In genomic region chr20:16243470-16243869, GRCh38 we compare ENCODE assay signal across 20 cellular contexts.
DNase-seq lines count a peak whose midpoint lies in the region; ATAC-seq, FAIRE-seq and TF ChIP-seq lines count a peak whose summit lies in the region.
"Had no signal": no experiment of that assay in that cellular context is flagged by ENCODE, and none has a peak within 500 bp of the region (broad histone marks: within the 10 kb centered on the region; RNA-seq: fewer than 3 reads in every experiment).

No MANE protein-coding gene starts in this region.

- ATAC-seq in GM18909 (IDR thresholded peaks at IDR 0.05; ENCODE audit: poor library complexity, unreplicated experiment): no peak
- ATAC-seq: activated CD4-positive, CD25-positive, alpha-beta regulatory T cell treated with anti-CD3 and anti-CD28 coated beads, Interleukin-2, amount 50 U/mL, for 24 hours; activated T-helper 17 cell treated with anti-CD3 and anti-CD28 coated beads, Interleukin-2, amount 50 U/mL, for 72 hours; pancreas had no signal

- 95% methylated on average over 4 of the region's 4 CpGs; no CpG with 5 or more reads in 1 of the 2 experiments for WGBS in H1 (ENCODE audit: extremely low coverage in 1 of 2, insufficient coverage in 1 of 2, insufficient read length in 1 of 2, insufficient replicate concordance in 2 of 2, low coverage in 1 of 2, low lambda C conversion rate in 2 of 2, missing lambda C conversion rate in 1 of 2), 2 experiments

- H4K91ac ChIP-seq in H1 (replicated peaks; ENCODE audit: insufficient read length, low read length): no peak overlapping the region

- peaks cover 0 to 3% of the 10 kb centered on the region in 2 experiments; a peak in 1 of 4 replicates for H3K9me3 ChIP-seq in H1 (ENCODE audit: insufficient read depth in 2 of 2, low read depth in 1 of 2, low read length in 1 of 2)
- H3K9me3 ChIP-seq: pancreas, vagina had no signal

- H2BK20ac ChIP-seq in H1 (ENCODE audit: low read length): no peak overlapping the region

- CTCF ChIA-PET in H1 (lab: Charles Lee; ENCODE audit: partially characterized antibody): interaction anchor here (0.7 kb wide), 1 partner anchor 269 kb away, joined by 3 read pairs; no protein-coding TSS in a partner anchor
- CTCF ChIA-PET in activated CD4-positive, alpha-beta memory T cell treated with anti-CD3 and anti-CD28 coated beads for 36 hours (lab: Charles Lee): no interaction called here

- H3K4me1 Mint-ChIP-seq in activated CD4-positive, alpha-beta memory T cell treated with anti-CD3 and anti-CD28 coated beads for 36 hours (ENCODE audit: low read depth): no peaks in the 10 kb centered on the region
- H3K4me1 Mint-ChIP-seq: activated naive CD8-positive, alpha-beta T cell treated with anti-CD3 and anti-CD28 coated beads, Interleukin-2, amount 10 ng/mL, durations not matched to agents 7 days and 5 days; activated T-helper 17 cell treated with anti-CD3 and anti-CD28 coated beads, Interleukin-2, amount 50 U/mL, for 72 hours had no signal

- no peak overlapping the region for H3K4me3 Mint-ChIP-seq in activated CD4-positive, alpha-beta memory T cell treated with anti-CD3 and anti-CD28 coated beads for 36 hours
- H3K4me3 Mint-ChIP-seq: activated naive CD8-positive, alpha-beta T cell treated with anti-CD3 and anti-CD28 coated beads, Interleukin-2, amount 10 ng/mL, durations not matched to agents 7 days and 5 days; activated T-helper 17 cell treated with anti-CD3 and anti-CD28 coated beads, Interleukin-2, amount 50 U/mL, for 72 hours had no signal

- H3K36me3 ChIP-seq in H1 (ENCODE audit: control insufficient read depth in 2 of 4, insufficient read depth in 4 of 4, low read length in 3 of 4): no peaks in the 10 kb centered on the region; a peak in 1 of 8 replicates
- H3K36me3 ChIP-seq: breast epithelium, esophagus muscularis mucosa, pancreas, vagina had no signal

- TF ChIP-seq POLR2A in H1 (IDR thresholded peaks at IDR 0.05; ENCODE audit: control extremely low read depth in 1 of 2, low read depth in 2 of 2, low read length in 2 of 2): no peak

- H3K4me1 ChIP-seq in H1 (replicated peaks in 1 of 4; ENCODE audit: control insufficient read depth in 3 of 4, insufficient read depth in 4 of 4, low read length in 3 of 4): no peaks in the 10 kb centered on the region
- H3K4me1 ChIP-seq: breast epithelium, esophagus muscularis mucosa, pancreas, vagina had no signal

- no peaks in the 10 kb centered on the region for H3K79me1 ChIP-seq in H1 (ENCODE audit: low read depth, low read length)

- no peak overlapping the region for H4K5ac ChIP-seq in H1 (ENCODE audit: insufficient read length, low read depth, low read length)

- H2BK15ac ChIP-seq in H1 (ENCODE audit: low read length): no peak overlapping the region

- TF ChIP-seq CTCF in GM12865 (IDR thresholded peaks at IDR 0.05; ENCODE audit: insufficient read depth, low read depth, low read length, missing control alignments): peak; percentile 31
- no peak for TF ChIP-seq CTCF in H1 (IDR thresholded peaks at IDR 0.05; ENCODE audit: control extremely low read depth in 1 of 3, insufficient read depth in 1 of 3, low read depth in 1 of 3, low read length in 3 of 3)

- no peak for FAIRE-seq in H1 (lab: Jason Lieb, UNC)
- FAIRE-seq: pancreas had no signal

- no peaks in the 10 kb centered on the region for H3K27me3 ChIP-seq in H1 (replicated peaks in 1 of 4; ENCODE audit: control insufficient read depth in 3 of 4, extremely low read depth in 1 of 4, insufficient read depth in 3 of 4, low read length in 3 of 4)
- H3K27me3 ChIP-seq: BLaER1 treated with 17β-estradiol and CSF1 and Interleukin-3, amounts not matched to agents 10 nM and 100 nM; breast epithelium; esophagus muscularis mucosa; pancreas; vagina had no signal

- peak; percentile 16 to 23; a peak in 2 of 4 replicates for TF ChIP-seq RAD21 in H1 (IDR thresholded peaks at IDR 0.05 in 1 of 2, conservative IDR thresholded peaks at IDR 0.05 in 1 of 2; ENCODE audit: low read depth in 2 of 2, low read length in 2 of 2)

- intact Hi-C loops in activated CD4-positive, alpha-beta memory T cell treated with anti-CD3 and anti-CD28 coated beads for 36 hours (cut with micrococcal nuclease): no loop called here

- no peak overlapping the region for H3K23ac ChIP-seq in H1 (ENCODE audit: insufficient read length)

- no peak overlapping the region for H2AK5ac ChIP-seq in H1 (ENCODE audit: low read depth, low read length)

- POLR2A ChIA-PET in H1 (lab: Charles Lee; ENCODE audit: partially characterized antibody): no interaction called here
- POLR2A ChIA-PET in activated CD4-positive, alpha-beta memory T cell treated with anti-CD3 and anti-CD28 coated beads for 36 hours (lab: Charles Lee): no interaction called here

- H3K36me3 Mint-ChIP-seq in activated CD4-positive, alpha-beta memory T cell treated with anti-CD3 and anti-CD28 coated beads for 36 hours: no peaks in the 10 kb centered on the region
- H3K36me3 Mint-ChIP-seq: activated naive CD8-positive, alpha-beta T cell treated with anti-CD3 and anti-CD28 coated beads, Interleukin-2, amount 10 ng/mL, durations not matched to agents 7 days and 5 days had no signal

- H3K79me2 ChIP-seq in H1 (ENCODE audit: control insufficient read depth in 1 of 2, insufficient read depth in 2 of 2, low read length in 2 of 2): no peaks in the 10 kb centered on the region

- H3K4me3 ChIP-seq in GM12865 (ENCODE audit: low read depth, low read length) (no peak overlapping the region), H1 (ENCODE audit: extremely low read depth in 1 of 4, insufficient read depth in 2 of 4, low read depth in 3 of 4, low read length in 4 of 4) (no peak overlapping the region)
- H3K4me3 ChIP-seq: BLaER1 treated with 17β-estradiol and CSF1 and Interleukin-3, amounts not matched to agents 10 nM and 100 nM; breast epithelium; esophagus muscularis mucosa; pancreas; vagina had no signal

- no peak overlapping the region for H2BK5ac ChIP-seq in H1 (ENCODE audit: low read depth, low read length)

- no peak overlapping the region for H3K27ac ChIP-seq in H1 (ENCODE audit: low read depth, low read length)
- H3K27ac ChIP-seq: BLaER1 treated with 17β-estradiol and CSF1 and Interleukin-3, amounts not matched to agents 10 nM and 100 nM; breast epithelium; esophagus muscularis mucosa; pancreas; vagina had no signal

- H4K8ac ChIP-seq in H1 (ENCODE audit: extremely low read depth, insufficient read depth, low read length): no peak overlapping the region

- no peaks in the 10 kb centered on the region for H3K23me2 ChIP-seq in H1 (ENCODE audit: low read depth, low read length)

- peaks cover 7% of the 10 kb centered on the region for H3K27me3 Mint-ChIP-seq in activated CD4-positive, alpha-beta memory T cell treated with anti-CD3 and anti-CD28 coated beads for 36 hours
- H3K27me3 Mint-ChIP-seq: activated naive CD8-positive, alpha-beta T cell treated with anti-CD3 and anti-CD28 coated beads, Interleukin-2, amount 10 ng/mL, durations not matched to agents 7 days and 5 days; activated T-helper 17 cell treated with anti-CD3 and anti-CD28 coated beads, Interleukin-2, amount 50 U/mL, for 72 hours had no signal

- no peak overlapping the region for H3K56ac ChIP-seq in H1 (replicated peaks; ENCODE audit: insufficient read length, low read depth, low read length)

- no peak overlapping the region for H3K9ac ChIP-seq in H1 (replicated peaks in 1 of 4; ENCODE audit: extremely low read depth in 1 of 4, low read depth in 3 of 4, low read length in 3 of 4)
- H3K9ac ChIP-seq: BLaER1 treated with 17β-estradiol and CSF1 and Interleukin-3, amounts not matched to agents 10 nM and 100 nM had no signal

- no peak for TF ChIP-seq EP300 in H1 (IDR thresholded peaks at IDR 0.05; ENCODE audit: borderline replicate concordance in 1 of 2, low read depth in 2 of 2, low read length in 2 of 2)

- no peak overlapping the region for H3K18ac ChIP-seq in H1 (ENCODE audit: extremely low read depth, low read length)

- no peak overlapping the region for H2BK120ac ChIP-seq in H1 (replicated peaks; ENCODE audit: low read depth, low read length)

- no peak overlapping the region for H3K14ac ChIP-seq in H1 (ENCODE audit: insufficient read length)

- H4K20me1 ChIP-seq in H1 (replicated peaks in 1 of 2; ENCODE audit: control insufficient read depth in 1 of 2, insufficient read depth in 2 of 2, low read length in 2 of 2): no peaks in the 10 kb centered on the region
- H4K20me1 ChIP-seq: BLaER1 treated with 17β-estradiol and CSF1 and Interleukin-3, amounts not matched to agents 10 nM and 100 nM had no signal

- no peak overlapping the region for H3K27ac Mint-ChIP-seq in activated CD4-positive, alpha-beta memory T cell treated with anti-CD3 and anti-CD28 coated beads for 36 hours
- H3K27ac Mint-ChIP-seq: activated naive CD8-positive, alpha-beta T cell treated with anti-CD3 and anti-CD28 coated beads, Interleukin-2, amount 10 ng/mL, durations not matched to agents 7 days and 5 days; activated T-helper 17 cell treated with anti-CD3 and anti-CD28 coated beads, Interleukin-2, amount 50 U/mL, for 72 hours had no signal

- no peak overlapping the region for H2BK12ac ChIP-seq in H1 (ENCODE audit: low read depth, low read length)

- DNase-seq in GM12865 (ENCODE audit: low read depth) (peak; percentile 25), NCI-H2227 treated with DMSO at 0.1 percent for 48 hours (lab: John Stamatoyannopoulos, UW) (peak; percentile 37), H1 (ENCODE audit: low read depth in 1 of 2, low spot score in 2 of 2) (no peak), pons (ENCODE audit: low spot score) (peak; percentile 49), HuH-7.5 (ENCODE audit: low spot score) (no peak)
- DNase-seq in activated CD4-positive, alpha-beta memory T cell treated with anti-CD3 and anti-CD28 coated beads for 36 hours: no peak
- DNase-seq: activated naive CD8-positive, alpha-beta T cell treated with anti-CD3 and anti-CD28 coated beads, Interleukin-2, amount 10 ng/mL, durations not matched to agents 7 days and 5 days; Kasumi-1; NCI-H1105 treated with DMSO at 0.1 percent for 48 hours; NCI-H345; pancreas; stimulated activated CD4-positive, alpha-beta T cell treated with anti-CD3 and anti-CD28 coated beads, Interleukin-4, amount 100 ng/mL, for 1 hour; T-helper 2 cell had no signal

- H3K9me3 Mint-ChIP-seq in activated CD4-positive, alpha-beta memory T cell treated with anti-CD3 and anti-CD28 coated beads for 36 hours: peaks cover 3% of the 10 kb centered on the region
- H3K9me3 Mint-ChIP-seq: activated naive CD8-positive, alpha-beta T cell treated with anti-CD3 and anti-CD28 coated beads, Interleukin-2, amount 10 ng/mL, durations not matched to agents 7 days and 5 days; activated T-helper 17 cell treated with anti-CD3 and anti-CD28 coated beads, Interleukin-2, amount 50 U/mL, for 72 hours had no signal

- no peak overlapping the region for H3K4me2 ChIP-seq in H1 (ENCODE audit: insufficient read depth in 1 of 2, low read depth in 2 of 2, low read length in 2 of 2)
- H3K4me2 ChIP-seq: BLaER1 treated with 17β-estradiol and CSF1 and Interleukin-3, amounts not matched to agents 10 nM and 100 nM had no signal

- H3K4ac ChIP-seq in H1 (replicated peaks; ENCODE audit: insufficient read length, low read depth, low read length): no peak overlapping the region

- H2AFZ ChIP-seq in H1 (ENCODE audit: low read length): no peak overlapping the region

TF ChIP-seq in H1, 55 proteins besides CTCF, POLR2A, EP300 and RAD21 (continues in another document):
- TF ChIP-seq GABPA (IDR thresholded peaks at IDR 0.05; ENCODE audit: borderline replicate concordance, insufficient read depth, low read length): no peak
- no peak for TF ChIP-seq KDM5A (IDR thresholded peaks at IDR 0.05; ENCODE audit: low read length)
- no peak for TF ChIP-seq RXRA (IDR thresholded peaks at IDR 0.05; ENCODE audit: insufficient read depth, low read depth, low read length)

Comparison
In these comparisons a context has a peak if more than half of its experiments do, and no peak if none do; other contexts are left out.
1. DNase-seq: peak in GM12865 (single experiment), NCI-H2227 treated with DMSO at 0.1 percent for 48 hours (single experiment) and pons (single experiment); none in H1 (0 of 2), activated CD4-positive, alpha-beta memory T cell treated with anti-CD3 and anti-CD28 coated beads for 36 hours (single experiment) and HuH-7.5 (single experiment).